In genomic region chr2:208015475-208015874, GRCh38 we compare ENCODE assay signal across 22 cellular contexts. TPM values are rescaled to one million over a fixed set of nuclear protein-coding genes. Genes with fewer than 3 reads are reported as not detected.
DNase-seq lines count a peak whose midpoint lies in the region; ATAC-seq and TF ChIP-seq lines count a peak whose summit lies in the region.
"Had no signal": no experiment of that assay in that cellular context is flagged by ENCODE, and none has a peak within 500 bp of the region (broad histone marks: within the 10 kb centered on the region; RNA-seq: fewer than 3 reads in every experiment).

No MANE protein-coding gene starts in this region.

- H3K27ac Mint-ChIP-seq in endothelial cell (ENCODE audit: unreplicated experiment) = no peak overlapping the region
- H3K27ac Mint-ChIP-seq: activated B cell treated with CpG ODN at 0.5 μM for 24 hours; activated CD8-positive, alpha-beta T cell treated with anti-CD3 and anti-CD28 coated beads for 36 hours; activated naive CD4-positive, alpha-beta T cell treated with anti-CD3 and anti-CD28 coated beads, Interleukin-2, amount 10 ng/mL, durations not matched to agents 7 days and 5 days; endodermal cell; T-cell had no signal

- H3K36me3 ChIP-seq in PC-9 (ENCODE audit: low read depth) = no peaks in the 10 kb centered on the region
- no peaks in the 10 kb centered on the region for H3K36me3 ChIP-seq in lower lobe of right lung
- H3K36me3 ChIP-seq: ascending aorta had no signal

- no peaks in the 10 kb centered on the region for H3K9me3 Mint-ChIP-seq in endothelial cell (ENCODE audit: unreplicated experiment)
- H3K9me3 Mint-ChIP-seq: activated B cell treated with CpG ODN at 0.5 μM for 24 hours; activated CD8-positive, alpha-beta T cell treated with anti-CD3 and anti-CD28 coated beads for 36 hours; activated naive CD4-positive, alpha-beta T cell treated with anti-CD3 and anti-CD28 coated beads, Interleukin-2, amount 10 ng/mL, durations not matched to agents 7 days and 5 days; activated T-cell treated with anti-CD3 and anti-CD28 coated beads, Interleukin-2, amount 50 U/mL, for 24 hours; endodermal cell; natural killer cell treated with Interleukin-12 subunit alpha and Interleukin-12 subunit beta and Interleukin-15 and Interleukin-18, amount 100 ng/mL, for 72 hours; T-cell had no signal

- peaks cover 9% of the 10 kb centered on the region for H3K4me1 Mint-ChIP-seq in endothelial cell (ENCODE audit: unreplicated experiment)

- BruUV-seq in PC-9 (replicated peaks; lab: Mats Ljungman, UMichigan) = no TSS peak

- peak overlapping the region; percentile 69 for H3K4me2 ChIP-seq in PC-9

- peaks cover 5% of the 10 kb centered on the region for H3K36me3 Mint-ChIP-seq in endothelial cell (ENCODE audit: low read depth, unreplicated experiment)
- H3K36me3 Mint-ChIP-seq: activated naive CD4-positive, alpha-beta T cell treated with anti-CD3 and anti-CD28 coated beads, Interleukin-2, amount 10 ng/mL, durations not matched to agents 7 days and 5 days; natural killer cell treated with Interleukin-12 subunit alpha and Interleukin-12 subunit beta and Interleukin-15 and Interleukin-18, amount 100 ng/mL, for 72 hours had no signal

- DNase-seq in DMS153 (lab: John Stamatoyannopoulos, UW) (peak; percentile 22), DMS153 treated with DMSO at 0.1 percent for 48 hours (lab: John Stamatoyannopoulos, UW; ENCODE audit: unreplicated experiment) (no peak), HuH-7 (ENCODE audit: low spot score) (peak; percentile 39), PC-9 (peak in 1 of 2 experiments; percentile 87), lower lobe of right lung (no peak), endothelial cell (ENCODE audit: low spot score) (no peak)
- DNase-seq: 8988T; activated B cell treated with CpG ODN at 0.5 μM for 24 hours; activated CD8-positive, alpha-beta T cell treated with anti-CD3 and anti-CD28 coated beads for 36 hours; activated naive CD4-positive, alpha-beta T cell treated with anti-CD3 and anti-CD28 coated beads, Interleukin-2, amount 10 ng/mL, durations not matched to agents 7 days and 5 days; activated T-cell treated with anti-CD3 and anti-CD28 coated beads, Interleukin-2, amount 50 U/mL, for 24 hours; endodermal cell; islet precursor cell; Karpas-422; NCI-H1694 treated with DMSO at 0.1 percent for 48 hours; stimulated activated CD4-positive, alpha-beta T cell treated with anti-CD3 and anti-CD28 coated beads, Interleukin-4, amount 100 ng/mL, for 4 hours; T-cell had no signal

- no peak overlapping the region for H2AFZ ChIP-seq in PC-9

- H3K9me3 ChIP-seq in PC-9 (ENCODE audit: insufficient read depth, low read depth) (no peaks in the 10 kb centered on the region), lower lobe of right lung (no peaks in the 10 kb centered on the region)
- H3K9me3 ChIP-seq: ascending aorta had no signal

- CTCF ChIA-PET in PC-9 (lab: Charles Lee) = no interaction called here

- H3K27me3 ChIP-seq in PC-9 (ENCODE audit: insufficient read depth, low read depth) (no peaks in the 10 kb centered on the region), lower lobe of right lung (ENCODE audit: low read depth) (no peaks in the 10 kb centered on the region)
- H3K27me3 ChIP-seq: ascending aorta had no signal

- POLR2A ChIA-PET in PC-9 (lab: Charles Lee; ENCODE audit: unreplicated experiment) = no interaction called here

- ATAC-seq in lower lobe of right lung (peak; percentile 64 to 90), HG03108 (IDR thresholded peaks at IDR 0.05; ENCODE audit: unreplicated experiment) (no peak), GM18870 (IDR thresholded peaks at IDR 0.05; ENCODE audit: unreplicated experiment) (no peak)
- ATAC-seq: activated CD8-positive, alpha-beta T cell treated with anti-CD3 and anti-CD28 coated beads for 36 hours; natural killer cell treated with Interleukin-12 subunit alpha and Interleukin-12 subunit beta and Interleukin-15 and Interleukin-18, amount 100 ng/mL, for 72 hours; T-cell had no signal

- H3K79me2 ChIP-seq in PC-9 (ENCODE audit: low read depth) = peaks cover 13% of the 10 kb centered on the region; the same call in 1 of the 2 replicates

- intact Hi-C loops in PC-9 (cut with micrococcal nuclease; ENCODE audit: unreplicated experiment) (no loop called here), lower lobe of right lung (cut with DNase I) (no loop called here)

- H3K27me3 Mint-ChIP-seq in endothelial cell (ENCODE audit: unreplicated experiment) = no peaks in the 10 kb centered on the region
- H3K27me3 Mint-ChIP-seq: activated B cell treated with CpG ODN at 0.5 μM for 24 hours; activated CD8-positive, alpha-beta T cell treated with anti-CD3 and anti-CD28 coated beads for 36 hours; activated naive CD4-positive, alpha-beta T cell treated with anti-CD3 and anti-CD28 coated beads, Interleukin-2, amount 10 ng/mL, durations not matched to agents 7 days and 5 days; activated T-cell treated with anti-CD3 and anti-CD28 coated beads, Interleukin-2, amount 50 U/mL, for 24 hours; natural killer cell treated with Interleukin-12 subunit alpha and Interleukin-12 subunit beta and Interleukin-15 and Interleukin-18, amount 100 ng/mL, for 72 hours; T-cell had no signal

- no peak for TF ChIP-seq CTCF in PC-9 (conservative IDR thresholded peaks at IDR 0.05)
- no peak for TF ChIP-seq CTCF in lower lobe of right lung (IDR thresholded peaks at IDR 0.05)
- TF ChIP-seq CTCF in endothelial cell (IDR thresholded peaks at IDR 0.05; ENCODE audit: unreplicated experiment) = no peak

- H3K4me1 ChIP-seq in PC-9 (replicated peaks; ENCODE audit: insufficient read depth) (peaks cover 45% of the 10 kb centered on the region), lower lobe of right lung (peaks cover 35% of the 10 kb centered on the region)
- H3K4me1 ChIP-seq: ascending aorta had no signal

- H4K20me1 ChIP-seq in PC-9 (ENCODE audit: insufficient read depth) = no peaks in the 10 kb centered on the region

- H3K27ac ChIP-seq in PC-9 (0 out of 2 replicates have a peak overlapping the region, but pooled peaks have one; percentile 32), lower lobe of right lung (no peak overlapping the region)
- H3K27ac ChIP-seq: ascending aorta, skin epidermis had no signal

- peaks cover 29% of the 10 kb centered on the region for H3F3A ChIP-seq in PC-9 (ENCODE audit: insufficient read depth, low read depth)

- H3K4me3 ChIP-seq in PC-9 (no peak overlapping the region), lower lobe of right lung (no peak overlapping the region)
- H3K4me3 ChIP-seq: ascending aorta, skin epidermis had no signal

- H3K9me2 ChIP-seq in PC-9 (ENCODE audit: insufficient read depth) = no peaks in the 10 kb centered on the region

- no peak overlapping the region for H3K4me3 Mint-ChIP-seq in endothelial cell (ENCODE audit: unreplicated experiment)
- H3K4me3 Mint-ChIP-seq: activated B cell treated with CpG ODN at 0.5 μM for 24 hours; activated CD8-positive, alpha-beta T cell treated with anti-CD3 and anti-CD28 coated beads for 36 hours; activated naive CD4-positive, alpha-beta T cell treated with anti-CD3 and anti-CD28 coated beads, Interleukin-2, amount 10 ng/mL, durations not matched to agents 7 days and 5 days; activated T-cell treated with anti-CD3 and anti-CD28 coated beads, Interleukin-2, amount 50 U/mL, for 24 hours; endodermal cell; natural killer cell treated with Interleukin-12 subunit alpha and Interleukin-12 subunit beta and Interleukin-15 and Interleukin-18, amount 100 ng/mL, for 72 hours; T-cell had no signal

RNA-seq across cellular contexts. Expression of gene PLEKHM3, which starts 9.9 kb away (rescaled TPM):
- total RNA-seq in PC-9 (2021) = 7.7 and 8.4 TPM in 2 replicates
- total RNA-seq in lower lobe of right lung = 25.8 TPM
- total RNA-seq in endothelial cell (ENCODE audit: unreplicated experiment) = 10.4 TPM

Comparison
In these comparisons a context has a peak if more than half of its experiments do, and no peak if none do; other contexts are left out.
1. DNase-seq: peak in DMS153 (single experiment) and HuH-7 (single experiment); none in DMS153 treated with DMSO at 0.1 percent for 48 hours (single experiment), lower lobe of right lung (single experiment) and endothelial cell (single experiment).
2. ATAC-seq: peak in lower lobe of right lung (2 of 2); none in HG03108 (single experiment) and GM18870 (single experiment).